ENCODE assay signal across 12 cellular contexts in genomic region chr6:11315743-11316437, GRCh38.
DNase-seq lines count a peak whose midpoint lies in the region; ATAC-seq, FAIRE-seq and TF ChIP-seq lines count a peak whose summit lies in the region.
"Had no signal": no experiment of that assay in that cellular context is flagged by ENCODE, and none has a peak within 500 bp of the region (broad histone marks: within the 10 kb centered on the region; RNA-seq: fewer than 3 reads in every experiment).

No MANE protein-coding gene starts in this region.

- H3K27me3 Mint-ChIP-seq in central memory CD8-positive, alpha-beta T cell = no peaks in the 10 kb centered on the region
- no peaks in the 10 kb centered on the region for H3K27me3 Mint-ChIP-seq in mesothelial cell of epicardium (ENCODE audit: low read depth)
- H3K27me3 Mint-ChIP-seq: CD4-positive, alpha-beta T cell had no signal

- H3K36me3 ChIP-seq in ACC112 (ENCODE audit: insufficient read depth, low read length) = no peaks in the 10 kb centered on the region

- H3K27me3 ChIP-seq in ACC112 (ENCODE audit: insufficient read depth, low read length) = no peaks in the 10 kb centered on the region

- no peaks in the 10 kb centered on the region for H3K79me2 ChIP-seq in ACC112 (ENCODE audit: control insufficient read depth, insufficient read depth, low read length, unreplicated experiment)

- peaks cover 39% of the 10 kb centered on the region for H3K4me1 ChIP-seq in ACC112 (ENCODE audit: control insufficient read depth, insufficient read depth, low read length, unreplicated experiment)

- H3K36me3 Mint-ChIP-seq in central memory CD8-positive, alpha-beta T cell (ENCODE audit: insufficient read depth) = peaks cover 7% of the 10 kb centered on the region
- no peaks in the 10 kb centered on the region for H3K36me3 Mint-ChIP-seq in mesothelial cell of epicardium

- H3K9me3 Mint-ChIP-seq in central memory CD8-positive, alpha-beta T cell = peaks cover 4% of the 10 kb centered on the region
- peaks cover 5% of the 10 kb centered on the region for H3K9me3 Mint-ChIP-seq in mesothelial cell of epicardium
- H3K9me3 Mint-ChIP-seq: CD4-positive, alpha-beta T cell had no signal

- H2AFZ ChIP-seq in ACC112 (ENCODE audit: low read length, unreplicated experiment) = no peak overlapping the region

- no peak for TF ChIP-seq CTCF in mesothelial cell of epicardium (IDR thresholded peaks at IDR 0.05; ENCODE audit: unreplicated experiment)

- FAIRE-seq in HTR-8/SVneo (lab: Jason Lieb, UNC) = no peak

- H3K4me3 ChIP-seq in ACC112 (ENCODE audit: low read depth, low read length) = peak overlapping the region; percentile 25; the same call in 1 of the 2 replicates

- peak; percentile 29 for DNase-seq in HTR-8/SVneo (ENCODE audit: insufficient read length, low spot score)
- DNase-seq in central memory CD8-positive, alpha-beta T cell (ENCODE audit: low spot score in 2 of 2) = no peak
- no peak for DNase-seq in mesothelial cell of epicardium (ENCODE audit: low spot score in 2 of 2, unreplicated experiment in 2 of 2)
- DNase-seq in SKM-1 (lab: John Stamatoyannopoulos, UW; ENCODE audit: unreplicated experiment) = no peak
- no peak for DNase-seq in iPS-NIHi7 (ENCODE audit: extremely low spot score)
- DNase-seq: CD4-positive, alpha-beta T cell; SHP77; stimulated activated CD4-positive, alpha-beta T cell treated with anti-CD3 and anti-CD28 coated beads, Interleukin-1b, Interleukin-23, amount 100 ng/mL, for 48 hours had no signal

- H3K4me3 Mint-ChIP-seq in central memory CD8-positive, alpha-beta T cell = no peak overlapping the region
- H3K4me3 Mint-ChIP-seq in mesothelial cell of epicardium = no peak overlapping the region
- H3K4me3 Mint-ChIP-seq: CD4-positive, alpha-beta T cell had no signal

- peak overlapping the region; percentile 81 for H3K27ac Mint-ChIP-seq in central memory CD8-positive, alpha-beta T cell (ENCODE audit: low read depth)
- peak overlapping the region; percentile 3 for H3K27ac Mint-ChIP-seq in mesothelial cell of epicardium
- H3K27ac Mint-ChIP-seq: activated T-helper 2 cell treated with anti-CD3 and anti-CD28 coated beads, Interferon-gamma antibody, Interleukin-2, Interleukin-4, amounts not matched to agents 10 μg/mL and 5 μg/mL and 100 μg/mL, durations not matched to agents 14 hours and 24 hours and 36 hours had no signal

- ATAC-seq in central memory CD8-positive, alpha-beta T cell (replicated peaks; ENCODE audit: extremely low read depth, poor library complexity, severe bottlenecking) = no peak
- no peak for ATAC-seq in GM21717 (IDR thresholded peaks at IDR 0.05; ENCODE audit: unreplicated experiment)
- no peak for ATAC-seq in HG02588 (IDR thresholded peaks at IDR 0.05; ENCODE audit: unreplicated experiment)

- peaks cover 37% of the 10 kb centered on the region for H3K4me1 Mint-ChIP-seq in central memory CD8-positive, alpha-beta T cell
- peaks cover 17% of the 10 kb centered on the region for H3K4me1 Mint-ChIP-seq in mesothelial cell of epicardium

- peak overlapping the region; percentile 88 for H3K27ac ChIP-seq in ACC112 (ENCODE audit: low read depth, low read length)
